Comparison of ENCODE assay signal across 14 cellular contexts in the genomic region with DNA sequence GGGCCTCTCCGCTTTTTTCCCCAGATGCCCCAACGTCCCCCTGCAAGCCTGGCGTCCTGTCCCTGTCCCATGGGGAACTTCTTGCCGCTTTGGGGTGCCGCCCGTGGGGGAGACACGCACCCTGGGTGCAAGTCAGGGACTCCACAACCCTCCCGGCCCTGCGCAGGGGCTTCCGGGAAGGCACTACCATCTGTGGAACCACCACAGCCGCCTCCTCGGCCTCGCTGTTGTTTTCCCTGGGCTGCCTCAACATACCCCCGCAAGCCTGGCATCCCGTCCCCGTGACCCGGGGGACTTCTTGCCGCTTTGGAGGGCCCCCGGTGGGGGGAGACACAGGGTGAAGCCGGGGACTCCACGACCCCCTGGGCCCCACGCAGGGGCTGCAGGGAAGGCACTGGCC.
"Had no signal": no experiment of that assay in that cellular context is flagged by ENCODE, and none has a peak within 500 bp of the region (broad histone marks: within the 10 kb centered on the region; RNA-seq: fewer than 3 reads in every experiment).

No MANE protein-coding gene starts in this region.

- H3K27me3 ChIP-seq: foreskin keratinocyte, ovary had no signal

- H3K9me3 ChIP-seq: lower lobe of right lung, ovary had no signal

- DNase-seq: effector CD4-positive, alpha-beta T cell; endodermal cell; erythroblast; foreskin keratinocyte; hippocampal formation; lower lobe of right lung; natural killer cell; small intestine; stimulated activated CD4-positive, alpha-beta T cell treated with anti-CD3 and anti-CD28 coated beads, Interleukin-2, amount 100 ng/mL, for 48 hours; stimulated activated naive CD4-positive, alpha-beta T cell treated with Interleukin-2 at 50 U/mL for 16 hours; trophoblast cell had no signal

- ATAC-seq: foreskin keratinocyte, left lung, natural killer cell had no signal

- H3K4me3 ChIP-seq: coronary artery, left lung, lower lobe of right lung, ovary had no signal

- H3K36me3 ChIP-seq: left lung, lower lobe of right lung, ovary had no signal

- H3K27ac ChIP-seq: coronary artery, foreskin keratinocyte, left lung, lower lobe of right lung, ovary had no signal

- H3K4me1 ChIP-seq: foreskin keratinocyte, left lung, lower lobe of right lung had no signal
